In genomic region chr14:75794615-75795038, GRCh38 we compare ENCODE assay signal across 8 cellular contexts.
DNase-seq lines count a peak whose midpoint lies in the region; ATAC-seq, FAIRE-seq and TF ChIP-seq lines count a peak whose summit lies in the region.
"Had no signal": no experiment of that assay in that cellular context is flagged by ENCODE, and none has a peak within 500 bp of the region (broad histone marks: within the 10 kb centered on the region; RNA-seq: fewer than 3 reads in every experiment).

No MANE protein-coding gene starts in this region.

- H3K36me3 ChIP-seq in H7 (replicated peaks; ENCODE audit: control insufficient read depth, insufficient read depth, low read length): no peaks in the 10 kb centered on the region
- H3K36me3 ChIP-seq in cardiac muscle cell: no peaks in the 10 kb centered on the region
- no peaks in the 10 kb centered on the region for H3K36me3 ChIP-seq in small intestine (ENCODE audit: control insufficient read depth in 2 of 2, insufficient read depth in 2 of 2, low read length in 2 of 2)

- TF ChIP-seq CTCF in cardiac muscle cell (IDR thresholded peaks at IDR 0.05; ENCODE audit: low read depth, low read length): peak; percentile 68

- H3K9me3 ChIP-seq in cardiac muscle cell (ENCODE audit: low read depth) (no peaks in the 10 kb centered on the region), small intestine (ENCODE audit: control insufficient read depth, low read depth) (no peaks in the 10 kb centered on the region)

- FAIRE-seq in small intestine (lab: Jason Lieb, UNC): no peak
- FAIRE-seq: colon had no signal

- H3K27me3 ChIP-seq in H7 (ENCODE audit: control insufficient read depth, insufficient read depth, low read length) (no peaks in the 10 kb centered on the region), cardiac muscle cell (no peaks in the 10 kb centered on the region), small intestine (ENCODE audit: control insufficient read depth in 2 of 2, insufficient read depth in 2 of 2, low read length in 2 of 2) (no peaks in the 10 kb centered on the region)

- H3K4me1 ChIP-seq in cardiac muscle cell (ENCODE audit: low read depth) (no peaks in the 10 kb centered on the region), small intestine (ENCODE audit: control insufficient read depth in 2 of 2, insufficient read depth in 1 of 2, low read depth in 1 of 2, low read length in 1 of 2) (no peaks in the 10 kb centered on the region)

- in situ Hi-C loops in SK-MEL-5 (cut with HindIII; ENCODE audit: low pct_unique_long_range_greater_than_20kb, low sequenced_read_pairs): no loop called here

- DNase-seq in H7 (peak; percentile 11), SK-MEL-5 (ENCODE audit: low read depth, low spot score) (peak; percentile 72), cardiac muscle cell (ENCODE audit: low read depth in 1 of 2, low spot score in 1 of 2) (peak; percentile 31 to 90), small intestine (peak; percentile 6), NCI-H345 (lab: John Stamatoyannopoulos, UW) (no peak), GM19238 (ENCODE audit: insufficient read length, low spot score) (no peak)

- H3K27ac ChIP-seq in cardiac muscle cell: no peak overlapping the region
- H3K27ac ChIP-seq in small intestine (ENCODE audit: low read depth in 1 of 2, low read length in 1 of 2): no peak overlapping the region

- ATAC-seq in esophagus mucosa: no peak

- H3K4me3 ChIP-seq in H7 (ENCODE audit: insufficient read depth, low read depth, low read length) (no peak overlapping the region), cardiac muscle cell (no peak overlapping the region), small intestine (ENCODE audit: low read depth in 1 of 2, low read length in 2 of 2) (no peak overlapping the region)

- 46 to 66% (median 59%) methylated on average over 2 of the region's 2 CpGs for WGBS in small intestine, 3 donors

Comparison
In these comparisons a context has a peak if more than half of its experiments do, and no peak if none do; other contexts are left out.
1. DNase-seq: peak in H7 (single experiment), SK-MEL-5 (single experiment), cardiac muscle cell (2 of 2) and small intestine (single experiment); none in NCI-H345 (single experiment) and GM19238 (single experiment).